Comparison of ENCODE assay signal across 10 cellular contexts in genomic region chr12:68180792-68181744, GRCh38. TPM values are rescaled to one million over a fixed set of nuclear protein-coding genes. Genes with fewer than 3 reads are reported as not detected.
DNase-seq lines count a peak whose midpoint lies in the region; ATAC-seq and TF ChIP-seq lines count a peak whose summit lies in the region.
"Had no signal": no experiment of that assay in that cellular context is flagged by ENCODE, and none has a peak within 500 bp of the region (broad histone marks: within the 10 kb centered on the region; RNA-seq: fewer than 3 reads in every experiment).

No MANE protein-coding gene starts in this region.

- no peak overlapping the region for H3K14ac ChIP-seq in neuronal stem cell (ENCODE audit: low read length)

- H3K4me3 ChIP-seq in heart left ventricle: no peak overlapping the region
- H3K4me3 ChIP-seq in right atrium auricular region: no peak overlapping the region
- H3K4me3 ChIP-seq in neuronal stem cell (ENCODE audit: low read length in 2 of 2): no peak overlapping the region
- no peak overlapping the region for H3K4me3 ChIP-seq in thyroid gland (replicated peaks in 1 of 3)
- H3K4me3 ChIP-seq: upper lobe of left lung had no signal

- H2AFZ ChIP-seq in neuronal stem cell (ENCODE audit: low read length): no peak overlapping the region

- no peak overlapping the region for H3K4me2 ChIP-seq in neuronal stem cell (ENCODE audit: insufficient read depth, low read length, poor library complexity, severe bottlenecking)

- peak in 3 of 4 donors; percentile 44 to 75 (median 65) for ATAC-seq in heart left ventricle
- ATAC-seq in stimulated activated naive CD8-positive, alpha-beta T cell treated with anti-CD3 and anti-CD28 coated beads, Interleukin-15, Interleukin-2, amounts not matched to agents 100 U/mL and 50 U/mL, for 24 hours: peak; percentile 96

- no peak overlapping the region for H3K9ac ChIP-seq in neuronal stem cell (ENCODE audit: low read depth, low read length, poor library complexity)

- no peak overlapping the region for H2BK5ac ChIP-seq in neuronal stem cell (ENCODE audit: low read length)

- H3K27me3 ChIP-seq in heart left ventricle: no peaks in the 10 kb centered on the region
- H3K27me3 ChIP-seq in right atrium auricular region: no peaks in the 10 kb centered on the region
- no peaks in the 10 kb centered on the region for H3K27me3 ChIP-seq in neuronal stem cell (ENCODE audit: control insufficient read depth in 3 of 3, insufficient read depth in 3 of 3, low read depth in 1 of 3, low read length in 3 of 3)
- H3K27me3 ChIP-seq in thyroid gland: no peaks in the 10 kb centered on the region
- H3K27me3 ChIP-seq: upper lobe of left lung had no signal

- no peak overlapping the region for H3K23ac ChIP-seq in neuronal stem cell (ENCODE audit: low read depth, low read length, poor library complexity)

- H3K18ac ChIP-seq in neuronal stem cell (ENCODE audit: low read length): no peak overlapping the region

- H2BK12ac ChIP-seq in neuronal stem cell (ENCODE audit: low read length): no peak overlapping the region

- 38 to 52% (median 48%) methylated on average over 3 of the region's 3 CpGs for WGBS in heart left ventricle, 4 donors
- WGBS in neuronal stem cell (ENCODE audit: extremely low coverage in 2 of 2, insufficient read length in 2 of 2, insufficient replicate concordance in 1 of 2), 2 donors: no CpG with 5 or more reads among the region's 3 CpGs
- WGBS in thyroid gland, 2 donors: 68 to 73% methylated on average over 3 of the region's 3 CpGs

- no peak overlapping the region for H2AK5ac ChIP-seq in neuronal stem cell (ENCODE audit: low read depth, low read length)

- TF ChIP-seq POLR2A in heart left ventricle (IDR thresholded peaks at IDR 0.05): no peak
- TF ChIP-seq POLR2A in thyroid gland (IDR thresholded peaks at IDR 0.05): no peak

- no peak overlapping the region for H2BK15ac ChIP-seq in neuronal stem cell (ENCODE audit: low read length)

- H3K9me3 ChIP-seq in heart left ventricle: no peaks in the 10 kb centered on the region
- no peaks in the 10 kb centered on the region for H3K9me3 ChIP-seq in right atrium auricular region
- no peaks in the 10 kb centered on the region for H3K9me3 ChIP-seq in neuronal stem cell (replicated peaks in 1 of 2; ENCODE audit: control insufficient read depth in 2 of 2, insufficient read depth in 1 of 2, low read depth in 1 of 2, low read length in 2 of 2)
- H3K9me3 ChIP-seq in thyroid gland: no peaks in the 10 kb centered on the region
- H3K9me3 ChIP-seq: upper lobe of left lung had no signal

- intact Hi-C loops in heart left ventricle (cut with DNase I) (no loop called here), thyroid gland (cut with DNase I) (no loop called here)

- no peak overlapping the region for H4K91ac ChIP-seq in neuronal stem cell (ENCODE audit: low read depth, low read length, poor library complexity)

- H3K4me1 ChIP-seq in heart left ventricle (peaks cover 0 to 14% (median 0%) of the 10 kb centered on the region in 12 donors), right atrium auricular region (no peaks in the 10 kb centered on the region), neuronal stem cell (ENCODE audit: control insufficient read depth in 2 of 2, insufficient read depth in 1 of 2, low read depth in 1 of 2, low read length in 2 of 2) (peaks cover 0 to 3% of the 10 kb centered on the region in 2 donors), thyroid gland (no peaks in the 10 kb centered on the region)
- H3K4me1 ChIP-seq: upper lobe of left lung had no signal

- no peak overlapping the region for H3K27ac ChIP-seq in heart left ventricle
- H3K27ac ChIP-seq in right atrium auricular region: no peak overlapping the region
- H3K27ac ChIP-seq in neuronal stem cell (replicated peaks; ENCODE audit: low read length): no peak overlapping the region
- no peak overlapping the region for H3K27ac ChIP-seq in thyroid gland
- H3K27ac ChIP-seq: upper lobe of left lung had no signal

- no peak for DNase-seq in heart left ventricle
- DNase-seq in right atrium auricular region (ENCODE audit: low spot score): no peak
- peak; percentile 27 for DNase-seq in M059J (ENCODE audit: low read depth)
- DNase-seq in activated naive CD8-positive, alpha-beta T cell treated with anti-CD3 and anti-CD28 coated beads, Interleukin-2, amount 50 U/mL, for 16 hours (ENCODE audit: low read depth, low spot score): peak; percentile 24
- peak; percentile 50 for DNase-seq in stimulated activated naive CD8-positive, alpha-beta T cell treated with anti-CD3 and anti-CD28 coated beads, Interleukin-15, Interleukin-2, amounts not matched to agents 100 U/mL and 50 U/mL, for 24 hours
- DNase-seq in neuronal stem cell (ENCODE audit: low spot score): no peak
- DNase-seq in thyroid gland: no peak
- no peak for DNase-seq in NCI-H748 treated with DMSO at 0.1 percent for 48 hours (lab: John Stamatoyannopoulos, UW)
- DNase-seq: Karpas-422, upper lobe of left lung had no signal

- H3K36me3 ChIP-seq in heart left ventricle: no peaks in the 10 kb centered on the region
- H3K36me3 ChIP-seq in right atrium auricular region: no peaks in the 10 kb centered on the region
- H3K36me3 ChIP-seq in neuronal stem cell (replicated peaks in 1 of 2; ENCODE audit: control insufficient read depth in 2 of 2, insufficient read depth in 2 of 2, low read length in 2 of 2): no peaks in the 10 kb centered on the region
- H3K36me3 ChIP-seq in thyroid gland: no peaks in the 10 kb centered on the region
- H3K36me3 ChIP-seq: upper lobe of left lung had no signal

- H3K4ac ChIP-seq in neuronal stem cell (ENCODE audit: low read length): no peak overlapping the region

- H4K8ac ChIP-seq in neuronal stem cell (ENCODE audit: low read depth, low read length): no peak overlapping the region

- H2BK120ac ChIP-seq in neuronal stem cell (ENCODE audit: low read depth, low read length): no peak overlapping the region

- TF ChIP-seq CTCF in heart left ventricle (IDR thresholded peaks at IDR 0.05): no peak
- TF ChIP-seq CTCF in right atrium auricular region (IDR thresholded peaks at IDR 0.05): no peak
- no peak for TF ChIP-seq CTCF in thyroid gland (IDR thresholded peaks at IDR 0.05)

- H3K79me1 ChIP-seq in neuronal stem cell (ENCODE audit: low read depth, low read length): no peaks in the 10 kb centered on the region

RNA-seq across cellular contexts. Expression of gene IFNG, which starts 21.5 kb away (rescaled TPM):
- total RNA-seq in heart left ventricle: 1 to 10 TPM in 1 of 9 donors, under 1 TPM in 1, not detected in 7; 0.20 to 1.3 TPM
- polyA plus RNA-seq in heart left ventricle: not detected
- not detected for total RNA-seq in right atrium auricular region
- not detected in 2 replicates for total RNA-seq in M059J (2014; rRNA removed; shearing (Covaris generic))
- polyA plus RNA-seq in neuronal stem cell (2013, experiment 1 of 2): not detected
- not detected for polyA plus RNA-seq in neuronal stem cell (2013, experiment 2 of 2)
- not detected for total RNA-seq in thyroid gland

RNA-seq across cellular contexts. Expression of gene IL26, which starts 44.5 kb away (rescaled TPM):
- total RNA-seq in heart left ventricle (not detected), right atrium auricular region (not detected), thyroid gland (not detected)
- not detected for polyA plus RNA-seq in heart left ventricle
- not detected in 2 replicates for total RNA-seq in M059J (2014; rRNA removed; shearing (Covaris generic))
- polyA plus RNA-seq in neuronal stem cell (2013, experiment 1 of 2): not detected
- polyA plus RNA-seq in neuronal stem cell (2013, experiment 2 of 2): not detected
- total RNA-seq: upper lobe of left lung had no signal

Comparison
In these comparisons a context has a peak if more than half of its experiments do, and no peak if none do; other contexts are left out.
1. DNase-seq: peak in M059J (single experiment), activated naive CD8-positive, alpha-beta T cell treated with anti-CD3 and anti-CD28 coated beads, Interleukin-2, amount 50 U/mL, for 16 hours (single experiment) and stimulated activated naive CD8-positive, alpha-beta T cell treated with anti-CD3 and anti-CD28 coated beads, Interleukin-15, Interleukin-2, amounts not matched to agents 100 U/mL and 50 U/mL, for 24 hours (single experiment); none in heart left ventricle (0 of 5), right atrium auricular region (single experiment), neuronal stem cell (single experiment), thyroid gland (0 of 2) and NCI-H748 treated with DMSO at 0.1 percent for 48 hours (single experiment).